In genomic region chr4:957231-957580, GRCh38 we compare ENCODE assay signal across 21 cellular contexts. TPM values are rescaled to one million over a fixed set of nuclear protein-coding genes. Genes with fewer than 3 reads are reported as not detected.
"Had no signal": no experiment of that assay in that cellular context is flagged by ENCODE, and none has a peak within 500 bp of the region (broad histone marks: within the 10 kb centered on the region; RNA-seq: fewer than 3 reads in every experiment).

No MANE protein-coding gene starts in this region.

- H3K27ac ChIP-seq: epithelial cell of prostate, heart left ventricle, neural progenitor cell, transverse colon, uterus had no signal

- H3K36me3 ChIP-seq: neural progenitor cell, uterus had no signal

- H3K27me3 ChIP-seq: heart left ventricle, neural progenitor cell, transverse colon, uterus had no signal

- FAIRE-seq: islet of Langerhans had no signal

- H2AFZ ChIP-seq: neural progenitor cell had no signal

- H3K4me1 ChIP-seq: heart left ventricle, neural progenitor cell, uterus had no signal

- H3K9ac ChIP-seq: neural progenitor cell had no signal

- H3K4me3 ChIP-seq: heart left ventricle, lung, neural progenitor cell, transverse colon, uterus had no signal

- ATAC-seq: activated CD4-positive, alpha-beta T cell treated with anti-CD3 and anti-CD28 coated beads for 36 hours; activated T-helper 17 cell treated with anti-CD3 and anti-CD28 coated beads, Interleukin-2, amount 50 U/mL, for 72 hours; heart left ventricle; left colon; WTC11 had no signal

- H3K9me3 ChIP-seq: heart left ventricle, transverse colon, uterus had no signal

- H3K4me2 ChIP-seq: neural progenitor cell had no signal

- DNase-seq: activated CD4-positive, alpha-beta T cell treated with anti-CD3 and anti-CD28 coated beads for 36 hours; activated CD4-positive, alpha-beta T cell treated with anti-CD3 and anti-CD28 coated beads, Interleukin-2, amount 50 U/mL, for 4 hours; activated CD8-positive, alpha-beta memory T cell treated with anti-CD3 and anti-CD28 coated beads for 24 hours; activated CD8-positive, alpha-beta memory T cell treated with anti-CD3 and anti-CD28 coated beads, Interleukin-2, amount 50 U/mL, for 4 hours; activated naive CD4-positive, alpha-beta T cell treated with Interleukin-2 at 50 U/mL for 16 hours; activated T-cell treated with anti-CD3 and anti-CD28 coated beads, Interleukin-2, amount 50 U/mL, for 24 hours; left colon; naive B cell; retina; stimulated activated CD4-positive, alpha-beta T cell treated with anti-CD3 and anti-CD28 coated beads, Interleukin-1b, Interleukin-23, amount 100 ng/mL, for 48 hours; T1000; transverse colon had no signal

RNA-seq across cellular contexts. Expression of gene SLC26A1, which starts 36.0 kb away (rescaled TPM):
- total RNA-seq: skeletal muscle tissue had no signal
